ENCODE assay signal across 8 cellular contexts in the genomic region with DNA sequence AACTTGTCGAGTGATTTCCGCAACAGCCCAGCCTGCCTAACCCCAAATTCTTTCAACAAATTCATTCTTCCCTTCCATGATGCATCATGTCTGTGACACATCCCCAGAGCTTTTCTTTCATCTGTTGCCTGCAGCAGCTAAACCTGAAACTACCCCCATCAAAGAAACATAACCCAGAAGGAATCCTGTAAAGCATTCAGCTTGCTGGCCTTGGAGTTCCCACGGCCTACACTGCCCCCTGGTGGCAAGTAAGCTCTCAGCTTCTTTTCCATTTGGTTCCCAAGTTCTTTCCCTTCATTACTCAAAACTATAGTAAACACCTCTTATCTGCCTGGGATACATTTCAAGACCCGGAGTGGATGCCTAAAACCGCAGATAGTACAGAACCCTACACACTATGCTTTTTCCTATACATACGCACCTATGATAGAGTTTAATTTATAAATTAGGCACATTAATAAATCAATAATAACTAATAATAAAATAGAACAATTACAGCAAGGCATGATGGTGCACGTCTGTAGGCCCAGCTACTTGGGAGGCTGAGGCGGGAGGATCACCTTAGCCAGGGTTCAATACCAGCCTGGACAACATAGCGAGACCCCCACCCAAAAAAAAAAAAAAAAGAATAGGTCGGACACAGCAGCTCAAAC. TPM values are rescaled to one million over a fixed set of nuclear protein-coding genes. Genes with fewer than 3 reads are reported as not detected.
DNase-seq lines count a peak whose midpoint lies in the region; ATAC-seq and TF ChIP-seq lines count a peak whose summit lies in the region.

No MANE protein-coding gene starts in this region.

- H3K36me3 ChIP-seq in H7 (replicated peaks; ENCODE audit: control insufficient read depth, insufficient read depth, low read length): no peaks in the 10 kb centered on the region

- H3K27me3 ChIP-seq in H7 (ENCODE audit: control insufficient read depth, insufficient read depth, low read length): no peaks in the 10 kb centered on the region

- peak; percentile 87 for TF ChIP-seq CTCF in AG09309 (IDR thresholded peaks at IDR 0.05; ENCODE audit: control insufficient read depth, insufficient read depth, low read depth, low read length, missing control alignments)

- DNase-seq in AG09309 (ENCODE audit: low read depth) (peak; percentile 88), H7 (peak; percentile 82), NCI-H446 (lab: John Stamatoyannopoulos, UW) (peak; percentile 59 to 87), cerebellar cortex (ENCODE audit: low spot score) (peak; percentile 89), left kidney (ENCODE audit: low read depth, low spot score) (peak; percentile 94)
- peak; percentile 74 for DNase-seq in activated CD4-positive, alpha-beta T cell treated with anti-CD3 and anti-CD28 coated beads for 1 hour
- peak; percentile 82 for DNase-seq in stimulated activated CD4-positive, alpha-beta T cell treated with anti-CD3 and anti-CD28 coated beads, Interleukin-4, amount 100 ng/mL, for 1 hour

- no peak for ATAC-seq in HG03196 (IDR thresholded peaks at IDR 0.05; ENCODE audit: unreplicated experiment)

- H3K4me3 ChIP-seq in AG09309 (ENCODE audit: control insufficient read depth, low read depth, low read length) (no peak overlapping the region), H7 (ENCODE audit: insufficient read depth, low read depth, low read length) (no peak overlapping the region)

RNA-seq across cellular contexts. Expression of gene ETHE1, which starts 7.4 kb away (rescaled TPM):
- total RNA-seq in H7 (2014; rRNA removed; shearing (Covaris generic)): 15.0 and 17.0 TPM in 2 replicates

RNA-seq across cellular contexts. Expression of gene ZNF575, which starts 13.4 kb away (rescaled TPM):
- not detected in 2 replicates for total RNA-seq in H7 (2014; rRNA removed; shearing (Covaris generic))

RNA-seq across cellular contexts. Expression of gene PHLDB3, which starts 15.0 kb away (rescaled TPM):
- 3.5 and 7.9 TPM in 2 replicates for total RNA-seq in H7 (2014; rRNA removed; shearing (Covaris generic))

RNA-seq across cellular contexts. Expression of gene LYPD3, which starts 54.2 kb away (rescaled TPM):
- total RNA-seq in H7 (2014; rRNA removed; shearing (Covaris generic)): 0.11 TPM in 1 of 2 replicates, not detected in the other

RNA-seq across cellular contexts. Expression of gene XRCC1, which starts 55.8 kb away (rescaled TPM):
- 44.9 and 58.8 TPM in 2 replicates for total RNA-seq in H7 (2014; rRNA removed; shearing (Covaris generic))
